Comparison of ENCODE assay signal across 11 cellular contexts in genomic region chr19:53463263-53463662, GRCh38. TPM values are rescaled to one million over a fixed set of nuclear protein-coding genes. Genes with fewer than 3 reads are reported as not detected.
DNase-seq lines count a peak whose midpoint lies in the region; FAIRE-seq and TF ChIP-seq lines count a peak whose summit lies in the region.
"Had no signal": no experiment of that assay in that cellular context is flagged by ENCODE, and none has a peak within 500 bp of the region (broad histone marks: within the 10 kb centered on the region; RNA-seq: fewer than 3 reads in every experiment).

No MANE protein-coding gene starts in this region.

- WGBS in thyroid gland, 2 donors: 13% methylated on average over 8 to 19 of the region's 19 CpGs

- intact Hi-C loops in activated CD4-positive, alpha-beta T cell treated with anti-CD3 and anti-CD28 coated beads, Interleukin-2, amount 10 ng/mL, durations not matched to agents 24 days and 14 days (cut with micrococcal nuclease): no loop called here
- intact Hi-C loops in colonic mucosa (cut with DNase I) (no loop called here), thyroid gland (cut with DNase I) (no loop called here)

- H3K27me3 ChIP-seq in colonic mucosa: no peaks in the 10 kb centered on the region
- H3K27me3 ChIP-seq in layer of hippocampus (ENCODE audit: control insufficient read depth, insufficient read depth, low read length): no peaks in the 10 kb centered on the region
- no peaks in the 10 kb centered on the region for H3K27me3 ChIP-seq in thyroid gland
- H3K27me3 ChIP-seq: BLaER1 treated with 17β-estradiol and CSF1 and Interleukin-3, amounts not matched to agents 10 nM and 100 nM had no signal

- no peak for TF ChIP-seq CTCF in colonic mucosa (IDR thresholded peaks at IDR 0.05)
- TF ChIP-seq CTCF in thyroid gland (IDR thresholded peaks at IDR 0.05): no peak
- TF ChIP-seq CTCF in osteocyte (IDR thresholded peaks at IDR 0.05): no peak

- TF ChIP-seq POLR2A in thyroid gland (IDR thresholded peaks at IDR 0.05) (no peak), H54 (IDR thresholded peaks at IDR 0.05; ENCODE audit: low read depth, low read length) (no peak)

- CTCF ChIA-PET in activated CD4-positive, alpha-beta T cell treated with anti-CD3 and anti-CD28 coated beads, Interleukin-2, amount 10 ng/mL, durations not matched to agents 7 days and 5 days (lab: Charles Lee): no interaction called here

- H3K36me3 Mint-ChIP-seq in activated CD4-positive, alpha-beta T cell treated with anti-CD3 and anti-CD28 coated beads, Interleukin-2, amount 10 ng/mL, durations not matched to agents 7 days and 5 days (ENCODE audit: low read depth): peaks cover 24% of the 10 kb centered on the region
- peaks cover 16% of the 10 kb centered on the region for H3K36me3 Mint-ChIP-seq in activated CD4-positive, alpha-beta T cell treated with anti-CD3 and anti-CD28 coated beads, Interleukin-2, amount 10 ng/mL, durations not matched to agents 24 days and 14 days (ENCODE audit: low read depth)
- H3K36me3 Mint-ChIP-seq in osteocyte (ENCODE audit: unreplicated experiment): peaks cover 4% of the 10 kb centered on the region

- no peak overlapping the region for H3K4me3 Mint-ChIP-seq in activated CD4-positive, alpha-beta T cell treated with anti-CD3 and anti-CD28 coated beads, Interleukin-2, amount 10 ng/mL, durations not matched to agents 7 days and 5 days
- H3K4me3 Mint-ChIP-seq in activated CD4-positive, alpha-beta T cell treated with anti-CD3 and anti-CD28 coated beads, Interleukin-2, amount 10 ng/mL, durations not matched to agents 24 days and 14 days: no peak overlapping the region
- H3K4me3 Mint-ChIP-seq in osteocyte (ENCODE audit: unreplicated experiment): no peak overlapping the region

- H3K9me3 Mint-ChIP-seq in activated CD4-positive, alpha-beta T cell treated with anti-CD3 and anti-CD28 coated beads, Interleukin-2, amount 10 ng/mL, durations not matched to agents 7 days and 5 days: peaks cover 47% of the 10 kb centered on the region
- peaks cover 28% of the 10 kb centered on the region for H3K9me3 Mint-ChIP-seq in activated CD4-positive, alpha-beta T cell treated with anti-CD3 and anti-CD28 coated beads, Interleukin-2, amount 10 ng/mL, durations not matched to agents 24 days and 14 days
- peaks cover 30% of the 10 kb centered on the region for H3K9me3 Mint-ChIP-seq in osteocyte (ENCODE audit: unreplicated experiment)

- H3K36me3 ChIP-seq in colonic mucosa: no peaks in the 10 kb centered on the region
- H3K36me3 ChIP-seq in thyroid gland: no peaks in the 10 kb centered on the region

- no peaks in the 10 kb centered on the region for H3K27me3 Mint-ChIP-seq in activated CD4-positive, alpha-beta T cell treated with anti-CD3 and anti-CD28 coated beads, Interleukin-2, amount 10 ng/mL, durations not matched to agents 7 days and 5 days
- peaks cover 2% of the 10 kb centered on the region for H3K27me3 Mint-ChIP-seq in activated CD4-positive, alpha-beta T cell treated with anti-CD3 and anti-CD28 coated beads, Interleukin-2, amount 10 ng/mL, durations not matched to agents 24 days and 14 days
- no peaks in the 10 kb centered on the region for H3K27me3 Mint-ChIP-seq in osteocyte (ENCODE audit: unreplicated experiment)

- H3K4me1 Mint-ChIP-seq in activated CD4-positive, alpha-beta T cell treated with anti-CD3 and anti-CD28 coated beads, Interleukin-2, amount 10 ng/mL, durations not matched to agents 7 days and 5 days: peaks cover 12% of the 10 kb centered on the region
- peaks cover 4% of the 10 kb centered on the region for H3K4me1 Mint-ChIP-seq in activated CD4-positive, alpha-beta T cell treated with anti-CD3 and anti-CD28 coated beads, Interleukin-2, amount 10 ng/mL, durations not matched to agents 24 days and 14 days
- H3K4me1 Mint-ChIP-seq in osteocyte (ENCODE audit: unreplicated experiment): peaks cover 7% of the 10 kb centered on the region

- peak; percentile 7 for DNase-seq in activated CD4-positive, alpha-beta T cell treated with anti-CD3 and anti-CD28 coated beads, Interleukin-2, amount 10 ng/mL, durations not matched to agents 7 days and 5 days
- no peak for DNase-seq in activated CD4-positive, alpha-beta T cell treated with anti-CD3 and anti-CD28 coated beads, Interleukin-2, amount 10 ng/mL, durations not matched to agents 24 days and 14 days
- DNase-seq in colonic mucosa: peak; percentile 19
- DNase-seq in thyroid gland: peak; percentile 33 to 48
- DNase-seq in GF-D8 (lab: John Stamatoyannopoulos, UW): no peak
- no peak for DNase-seq in H54 (ENCODE audit: insufficient read length, low spot score)
- DNase-seq in osteocyte (ENCODE audit: extremely low spot score, unreplicated experiment): no peak
- DNase-seq: NK-92 treated with Interleukin-12 subunit alpha and Interleukin-12 subunit beta, amount 100 ng/mL, for 24 hours had no signal

- no peak overlapping the region for H3K27ac ChIP-seq in colonic mucosa
- peak overlapping the region; percentile 52 for H3K27ac ChIP-seq in layer of hippocampus (ENCODE audit: low read depth, low read length)
- no peak overlapping the region for H3K27ac ChIP-seq in thyroid gland
- H3K27ac ChIP-seq: BLaER1 treated with 17β-estradiol and CSF1 and Interleukin-3, amounts not matched to agents 10 nM and 100 nM; epithelial cell of prostate had no signal

- H3K27ac Mint-ChIP-seq in activated CD4-positive, alpha-beta T cell treated with anti-CD3 and anti-CD28 coated beads, Interleukin-2, amount 10 ng/mL, durations not matched to agents 7 days and 5 days: no peak overlapping the region
- no peak overlapping the region for H3K27ac Mint-ChIP-seq in activated CD4-positive, alpha-beta T cell treated with anti-CD3 and anti-CD28 coated beads, Interleukin-2, amount 10 ng/mL, durations not matched to agents 24 days and 14 days
- no peak overlapping the region for H3K27ac Mint-ChIP-seq in osteocyte (ENCODE audit: unreplicated experiment)

- H3K4me1 ChIP-seq in colonic mucosa (no peaks in the 10 kb centered on the region), thyroid gland (peaks cover 7% of the 10 kb centered on the region in 2 donors)

- no peak overlapping the region for H3K9ac ChIP-seq in colonic mucosa (ENCODE audit: low read depth in 2 of 2, low read length in 2 of 2)
- H3K9ac ChIP-seq: BLaER1 treated with 17β-estradiol and CSF1 and Interleukin-3, amounts not matched to agents 10 nM and 100 nM had no signal

- no peak for FAIRE-seq in H54 (lab: Jason Lieb, UNC)

- H3K4me3 ChIP-seq in colonic mucosa (no peak overlapping the region), thyroid gland (replicated peaks in 1 of 3) (no peak overlapping the region)
- H3K4me3 ChIP-seq: BLaER1 treated with 17β-estradiol and CSF1 and Interleukin-3, amounts not matched to agents 10 nM and 100 nM had no signal

- POLR2A ChIA-PET in activated CD4-positive, alpha-beta T cell treated with anti-CD3 and anti-CD28 coated beads, Interleukin-2, amount 10 ng/mL, durations not matched to agents 7 days and 5 days (lab: Charles Lee): no interaction called here

- H3K9me3 ChIP-seq in colonic mucosa (no peaks in the 10 kb centered on the region), thyroid gland (no peaks in the 10 kb centered on the region)

RNA-seq across cellular contexts. Expression of gene ZNF813, which starts 4.3 kb away (rescaled TPM):
- 1 to 10 TPM; 4.6 to 6.8 TPM for total RNA-seq in activated CD4-positive, alpha-beta T cell treated with anti-CD3 and anti-CD28 coated beads, Interleukin-2, amount 10 ng/mL, durations not matched to agents 7 days and 5 days
- 4.3 and 5.2 TPM in 2 replicates for total RNA-seq in activated CD4-positive, alpha-beta T cell treated with anti-CD3 and anti-CD28 coated beads, Interleukin-2, amount 10 ng/mL, durations not matched to agents 24 days and 14 days
- 1 to 10 TPM; 3.6 to 4.9 TPM for total RNA-seq in colonic mucosa
- total RNA-seq in thyroid gland: 1 to 10 TPM; 4.3 to 7.5 (median 5.4) TPM
- 4.4 and 4.5 TPM in 2 replicates for total RNA-seq in osteocyte

RNA-seq across cellular contexts. Expression of gene ZNF761, which starts 31.5 kb away (rescaled TPM):
- total RNA-seq in activated CD4-positive, alpha-beta T cell treated with anti-CD3 and anti-CD28 coated beads, Interleukin-2, amount 10 ng/mL, durations not matched to agents 7 days and 5 days: 10 to 100 TPM; 11.2 to 11.3 TPM
- 9.8 and 11.6 TPM in 2 replicates for total RNA-seq in activated CD4-positive, alpha-beta T cell treated with anti-CD3 and anti-CD28 coated beads, Interleukin-2, amount 10 ng/mL, durations not matched to agents 24 days and 14 days
- total RNA-seq in colonic mucosa: 10 to 100 TPM in 1 of 2 donors, 1 to 10 TPM in 1; 5.6 to 10.1 TPM
- total RNA-seq in thyroid gland: 10 to 100 TPM; 11.8 to 15.2 (median 12.6) TPM
- 8.3 and 9.2 TPM in 2 replicates for total RNA-seq in osteocyte

Comparison
In these comparisons a context has a peak if more than half of its experiments do, and no peak if none do; other contexts are left out.
1. DNase-seq: peak in activated CD4-positive, alpha-beta T cell treated with anti-CD3 and anti-CD28 coated beads, Interleukin-2, amount 10 ng/mL, durations not matched to agents 7 days and 5 days (single experiment), colonic mucosa (single experiment) and thyroid gland (2 of 2); none in activated CD4-positive, alpha-beta T cell treated with anti-CD3 and anti-CD28 coated beads, Interleukin-2, amount 10 ng/mL, durations not matched to agents 24 days and 14 days (single experiment), GF-D8 (single experiment), H54 (single experiment) and osteocyte (single experiment).